Comparison of ENCODE assay signal across 8 cellular contexts in the genomic region with DNA sequence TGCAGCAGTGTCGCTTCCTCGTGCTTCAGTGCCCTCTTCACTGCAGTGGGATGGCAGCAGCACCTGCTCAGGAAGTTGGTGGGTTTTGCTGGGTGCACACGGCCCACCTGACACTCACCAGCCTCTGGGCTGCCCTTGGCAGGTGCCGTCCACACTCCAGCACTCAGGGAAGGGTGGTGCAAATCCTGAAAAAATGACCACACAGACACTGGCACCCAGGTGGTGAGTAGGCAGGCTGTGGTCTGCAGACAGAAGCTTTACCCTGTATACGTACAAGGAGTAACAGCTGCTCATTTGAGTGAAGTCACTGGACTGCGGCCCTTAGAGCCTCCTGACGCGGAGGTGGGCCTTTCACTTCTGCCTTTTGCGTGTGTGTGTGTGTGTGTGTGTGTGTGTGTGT.
DNase-seq lines count a peak whose midpoint lies in the region; ATAC-seq and TF ChIP-seq lines count a peak whose summit lies in the region.
"Not testable (repeated sequence)": the region's sequence is repeated elsewhere in the genome, so short reads cannot be mapped to it uniquely, and the experiment has no call there.

No MANE protein-coding gene starts in this region.

- not testable (repeated sequence) for H2AFZ ChIP-seq in OCI-LY1 (ENCODE audit: low read length)

- WGBS in aorta, 2 donors = 85 to 92% methylated on average over 9 of the region's 9 CpGs

- intact Hi-C loops in aorta (cut with DNase I) = not testable (repeated sequence)

- H3K27ac Mint-ChIP-seq in immature natural killer cell = peak overlapping the region in 5 of 6 donors; percentile 55 to 83 (median 72)

- H3K9me3 Mint-ChIP-seq in immature natural killer cell = not testable (repeated sequence)

- H4K20me1 ChIP-seq in OCI-LY1 (ENCODE audit: insufficient read depth, low read length) = not testable (repeated sequence)

- H3K27me3 Mint-ChIP-seq in immature natural killer cell (ENCODE audit: low read depth in 3 of 3) = not testable (repeated sequence)

- TF ChIP-seq CTCF in OCI-LY1 (IDR thresholded peaks at IDR 0.05; ENCODE audit: low read length) = not testable (repeated sequence)

- not testable (repeated sequence) for H3F3A ChIP-seq in OCI-LY1 (ENCODE audit: insufficient read depth, low read length)

- H3K4me3 ChIP-seq in OCI-LY1 (ENCODE audit: low read depth, low read length, poor library complexity, severe bottlenecking) = peak overlapping the region; percentile 35
- H3K4me3 ChIP-seq in aorta (ENCODE audit: low read length in 2 of 2) = not testable (repeated sequence)

- not testable (repeated sequence) for H3K9me2 ChIP-seq in OCI-LY1 (ENCODE audit: low read depth, low read length)

- H3K36me3 Mint-ChIP-seq in immature natural killer cell = peaks cover 10 to 13% (median 13%) of the 10 kb centered on the region in 3 donors

- not testable (repeated sequence) for H3K27me3 ChIP-seq in OCI-LY1 (ENCODE audit: insufficient read depth, low read length); aorta (ENCODE audit: control insufficient read depth in 1 of 2, insufficient read depth in 2 of 2, low read length in 1 of 2)

- H3K36me3 ChIP-seq in OCI-LY1 (ENCODE audit: insufficient read depth, low read length); aorta (ENCODE audit: control insufficient read depth in 1 of 2, insufficient read depth in 2 of 2, low read length in 1 of 2): not testable (repeated sequence)

- peak overlapping the region; percentile 95 for H3K27ac ChIP-seq in OCI-LY1 (ENCODE audit: low read depth, low read length, poor library complexity, severe bottlenecking)
- not testable (repeated sequence) for H3K27ac ChIP-seq in aorta (ENCODE audit: low read depth in 1 of 2, low read length in 2 of 2)

- H3K4me2 ChIP-seq in OCI-LY1 (ENCODE audit: low read length) = peak overlapping the region; percentile 57

- ATAC-seq in GM18505 (IDR thresholded peaks at IDR 0.05; ENCODE audit: unreplicated experiment) = peak; percentile 66
- peak; percentile 80 for ATAC-seq in GM19351 (IDR thresholded peaks at IDR 0.05; ENCODE audit: unreplicated experiment)
- peak; percentile 63 for ATAC-seq in GM21619 (IDR thresholded peaks at IDR 0.05; ENCODE audit: unreplicated experiment)
- ATAC-seq in HG02970 (IDR thresholded peaks at IDR 0.05; ENCODE audit: low FRiP score, unreplicated experiment) = peak; percentile 64
- peak; percentile 75 for ATAC-seq in HG03432 (IDR thresholded peaks at IDR 0.05; ENCODE audit: unreplicated experiment)
- ATAC-seq in aorta (ENCODE audit: low FRiP score) = peak; percentile 27

- TF ChIP-seq POLR2A in GM18505 (IDR thresholded peaks at IDR 0.05; ENCODE audit: borderline replicate concordance, extremely low read depth, insufficient read depth, insufficient read length) = not testable (repeated sequence)

- peak overlapping the region in 1 of 5 donors; percentile 60 for H3K4me3 Mint-ChIP-seq in immature natural killer cell

- H3K9ac ChIP-seq in OCI-LY1 (ENCODE audit: low read length) = peak overlapping the region; percentile 45; the same call in 1 of the 2 replicates

- H3K4me1 ChIP-seq in OCI-LY1 (ENCODE audit: insufficient read depth, low read length, severe bottlenecking) = peaks cover 86% of the 10 kb centered on the region
- not testable (repeated sequence) for H3K4me1 ChIP-seq in aorta (ENCODE audit: control insufficient read depth in 1 of 2, insufficient read depth in 2 of 2, low read length in 2 of 2)

- H3K79me2 ChIP-seq in OCI-LY1 (ENCODE audit: insufficient read depth, low read length) = not testable (repeated sequence)

- not testable (repeated sequence) for H3K9me3 ChIP-seq in OCI-LY1 (ENCODE audit: low read length); aorta (ENCODE audit: control insufficient read depth, low read length)

- DNase-seq in immature natural killer cell = peak; percentile 20 to 22 (median 22)
- not testable (repeated sequence) for DNase-seq in aorta

- peaks cover 14 to 20% of the 10 kb centered on the region in 2 donors for H3K4me1 Mint-ChIP-seq in immature natural killer cell

Comparison
In these comparisons a context has a peak if more than half of its experiments do, and no peak if none do; other contexts are left out.
1. ATAC-seq: peak in every context shown above with its lines; median percentile 80 in GM19351; 75 in HG03432; 66 in GM18505; 64 in HG02970; 63 in GM21619; 27 in aorta.